Comparison of ENCODE assay signal across 25 cellular contexts in genomic region chr6:131058236-131058635, GRCh38.
"Had no signal": no experiment of that assay in that cellular context is flagged by ENCODE, and none has a peak within 500 bp of the region (broad histone marks: within the 10 kb centered on the region; RNA-seq: fewer than 3 reads in every experiment).

No MANE protein-coding gene starts in this region.

- H3K4me1 ChIP-seq: prostate gland had no signal

- ATAC-seq: left lung; naive thymus-derived CD4-positive, alpha-beta T cell; WTC11 had no signal

- H3K4me3 Mint-ChIP-seq: activated naive CD4-positive, alpha-beta T cell treated with anti-CD3 and anti-CD28 coated beads, Interleukin-2, amount 10 ng/mL, durations not matched to agents 7 days and 5 days; endodermal cell; immature natural killer cell; naive thymus-derived CD4-positive, alpha-beta T cell; neural progenitor cell; stimulated activated naive CD8-positive, alpha-beta T cell treated with anti-CD3 and anti-CD28 coated beads, Interleukin-15, Interleukin-2, amounts not matched to agents 100 ng/mL and 50 ng/mL, for 24 hours; WTC11 had no signal

- H3K36me3 ChIP-seq: neural progenitor cell, prostate gland, tibial artery had no signal

- H3K27ac Mint-ChIP-seq: activated naive CD4-positive, alpha-beta T cell treated with anti-CD3 and anti-CD28 coated beads, Interleukin-2, amount 10 ng/mL, durations not matched to agents 7 days and 5 days; endodermal cell; immature natural killer cell; neural progenitor cell; stimulated activated naive CD8-positive, alpha-beta T cell treated with anti-CD3 and anti-CD28 coated beads, Interleukin-15, Interleukin-2, amounts not matched to agents 100 ng/mL and 50 ng/mL, for 24 hours; WTC11 had no signal

- H3K27me3 ChIP-seq: esophagus squamous epithelium, hepatocyte, tibial artery had no signal

- H3K27ac ChIP-seq: esophagus squamous epithelium, hepatocyte, left lung, neural progenitor cell, prostate gland, spleen, tibial artery had no signal

- H3K4me3 ChIP-seq: esophagus squamous epithelium, hepatocyte, left lung, lung, neural progenitor cell, prostate gland, spleen, tibial artery had no signal

- DNase-seq: activated CD8-positive, alpha-beta memory T cell treated with anti-CD3 and anti-CD28 coated beads for 24 hours; activated CD8-positive, alpha-beta memory T cell treated with anti-CD3 and anti-CD28 coated beads, Interleukin-2, amount 50 U/mL, for 4 hours; activated effector memory CD4-positive, alpha-beta T cell treated with anti-CD3 and anti-CD28 coated beads, Interleukin-2, amount 50 U/mL, for 16 hours; activated naive CD4-positive, alpha-beta T cell treated with anti-CD3 and anti-CD28 coated beads, Interleukin-2, amount 10 ng/mL, durations not matched to agents 7 days and 5 days; activated T-cell treated with anti-CD3 and anti-CD28 coated beads, Interleukin-2, amount 50 U/mL, for 48 hours; anterior cingulate cortex; cortex of kidney; endodermal cell; esophagus squamous epithelium; glutamatergic neuron; immature natural killer cell; kidney glomerular epithelial cell; left lung; naive thymus-derived CD4-positive, alpha-beta T cell; spleen; stimulated activated CD4-positive, alpha-beta T cell treated with anti-CD3 and anti-CD28 coated beads, Interleukin-4, amount 100 ng/mL, for 4 hours; substantia nigra; T1000; tibial artery had no signal
